ENCODE assay signal across 9 cellular contexts in genomic region chr13:91375119-91375729, GRCh38. TPM values are rescaled to one million over a fixed set of nuclear protein-coding genes. Genes with fewer than 3 reads are reported as not detected.
DNase-seq lines count a peak whose midpoint lies in the region; ATAC-seq, FAIRE-seq and TF ChIP-seq lines count a peak whose summit lies in the region.
"Had no signal": no experiment of that assay in that cellular context is flagged by ENCODE, and none has a peak within 500 bp of the region (broad histone marks: within the 10 kb centered on the region; RNA-seq: fewer than 3 reads in every experiment).

No MANE protein-coding gene starts in this region.

- H3K4me3 ChIP-seq in left ventricle myocardium inferior (no peak overlapping the region), H7 (ENCODE audit: insufficient read depth, low read depth, low read length) (no peak overlapping the region), mammary epithelial cell (replicated peaks in 1 of 3; ENCODE audit: insufficient read depth in 1 of 3, low read depth in 2 of 3, low read length in 3 of 3) (no peak overlapping the region), pancreas (no peak overlapping the region)

- H2AFZ ChIP-seq in mammary epithelial cell (ENCODE audit: low read depth, low read length): no peak overlapping the region

- DNase-seq in left ventricle myocardium inferior (no peak), left cardiac atrium (no peak), H7 (peak; percentile 14), mammary epithelial cell (no peak), pancreas (no peak), ureter (ENCODE audit: low spot score) (no peak)
- DNase-seq in stimulated activated CD4-positive, alpha-beta T cell treated with anti-CD3 and anti-CD28 coated beads, Interleukin-1b, Interleukin-23, amount 100 ng/mL, for 48 hours: no peak

- H3K9me3 ChIP-seq in left ventricle myocardium inferior (replicated peaks): no peaks in the 10 kb centered on the region
- no peaks in the 10 kb centered on the region for H3K9me3 ChIP-seq in mammary epithelial cell (replicated peaks; ENCODE audit: insufficient read depth, low read length)
- H3K9me3 ChIP-seq in pancreas: no peaks in the 10 kb centered on the region

- BruUV-seq in mammary epithelial cell (replicated peaks; lab: Mats Ljungman, UMichigan): no TSS peak

- no peak overlapping the region for H3K27ac ChIP-seq in left ventricle myocardium inferior (replicated peaks)
- no peak overlapping the region for H3K27ac ChIP-seq in mammary epithelial cell (ENCODE audit: insufficient read depth, low read depth, low read length)
- no peak overlapping the region for H3K27ac ChIP-seq in pancreas

- no peaks in the 10 kb centered on the region for H4K20me1 ChIP-seq in mammary epithelial cell (ENCODE audit: insufficient read depth, low read length)

- FAIRE-seq in pancreas (lab: Jason Lieb, UNC): no peak
- FAIRE-seq: frontal cortex had no signal

- H3K4me1 ChIP-seq in left ventricle myocardium inferior: no peaks in the 10 kb centered on the region
- no peaks in the 10 kb centered on the region for H3K4me1 ChIP-seq in mammary epithelial cell (ENCODE audit: insufficient read depth, low read length)
- H3K4me1 ChIP-seq in pancreas: no peaks in the 10 kb centered on the region

- no peaks in the 10 kb centered on the region for H3K27me3 ChIP-seq in left ventricle myocardium inferior (ENCODE audit: low read depth)
- no peaks in the 10 kb centered on the region for H3K27me3 ChIP-seq in H7 (ENCODE audit: control insufficient read depth, insufficient read depth, low read length)
- no peaks in the 10 kb centered on the region for H3K27me3 ChIP-seq in mammary epithelial cell (ENCODE audit: insufficient read depth, low read length)
- H3K27me3 ChIP-seq in pancreas: peaks cover 0 to 3% (median 0%) of the 10 kb centered on the region in 4 donors

- in situ Hi-C loops in mammary epithelial cell (cut with MboI; ENCODE audit: low sequenced_read_pairs in 2 of 2): loop anchor here in 1 of 2 donors (10.0 kb wide), 1 partner anchor 350 kb away; no protein-coding TSS in a partner anchor

- intact Hi-C loops in left ventricle myocardium inferior (cut with micrococcal nuclease): loop anchor here (10.0 kb wide), 1 partner anchor 350 kb away; no protein-coding TSS in a partner anchor
- intact Hi-C loops in left cardiac atrium (cut with DNase I): loop anchor here in 1 of 2 donors (10.0 kb wide), 1 partner anchor 350 kb away; no protein-coding TSS in a partner anchor
- intact Hi-C loops in mammary epithelial cell (cut with micrococcal nuclease): loop anchor here (1.0 to 2.0 kb wide), 3 partner anchors 32 to 347 kb away; no protein-coding TSS in a partner anchor
- intact Hi-C loops in pancreas (cut with DNase I): loop anchor here in 1 of 3 donors (10.0 kb wide), 1 partner anchor 350 kb away; no protein-coding TSS in a partner anchor

- H3K9ac ChIP-seq in mammary epithelial cell (ENCODE audit: insufficient read depth, low read length): no peak overlapping the region

- no peak overlapping the region for H3K4me2 ChIP-seq in mammary epithelial cell (ENCODE audit: insufficient read depth, low read depth, low read length)

- no peak for ATAC-seq in left cardiac atrium
- ATAC-seq in pancreas: peak in 3 of 4 donors; percentile 54 to 66 (median 55)

- CTCF ChIA-PET in mammary epithelial cell (lab: Charles Lee; ENCODE audit: low non-redundant PET): no interaction called here

- dilution Hi-C loops in mammary epithelial cell (cut with HindIII; ENCODE audit: low sequenced_read_pairs): no loop called here

- peak; percentile 41 for TF ChIP-seq CTCF in left ventricle myocardium inferior (IDR thresholded peaks at IDR 0.05; ENCODE audit: borderline replicate concordance)
- TF ChIP-seq CTCF in LNCAP (IDR thresholded peaks at IDR 0.05): peak; percentile 66
- peak; percentile 57 to 59 for TF ChIP-seq CTCF in mammary epithelial cell (conservative IDR thresholded peaks at IDR 0.05 in 1 of 2, IDR thresholded peaks at IDR 0.05 in 1 of 2; ENCODE audit: extremely low read depth in 1 of 2, insufficient read depth in 1 of 2, low read depth in 1 of 2, low read length in 2 of 2)
- TF ChIP-seq CTCF in pancreas (IDR thresholded peaks at IDR 0.05): peak in 1 of 4 donors; percentile 10

- 88% methylated on average over 4 of the region's 4 CpGs for WGBS in mammary epithelial cell (ENCODE audit: low coverage, missing lambda C conversion rate)
- WGBS in pancreas, 2 donors: 84 to 85% methylated on average over 4 of the region's 4 CpGs

- H3K79me2 ChIP-seq in mammary epithelial cell (ENCODE audit: insufficient read depth, low read length): no peaks in the 10 kb centered on the region

- H3K36me3 ChIP-seq in left ventricle myocardium inferior: no peaks in the 10 kb centered on the region
- H3K36me3 ChIP-seq in H7 (replicated peaks; ENCODE audit: control insufficient read depth, insufficient read depth, low read length): no peaks in the 10 kb centered on the region
- no peaks in the 10 kb centered on the region for H3K36me3 ChIP-seq in mammary epithelial cell (ENCODE audit: insufficient read depth, low read length)
- H3K36me3 ChIP-seq in pancreas: no peaks in the 10 kb centered on the region

RNA-seq across cellular contexts. Expression of gene GPC5, which starts 23.2 kb away (rescaled TPM):
- total RNA-seq in left ventricle myocardium inferior: 1.5 TPM
- 1 to 10 TPM; 1.8 to 3.0 TPM for total RNA-seq in left cardiac atrium
- 0.07 and 0.15 TPM in 2 replicates for total RNA-seq in H7 (2014; rRNA removed; shearing (Covaris generic))
- 1 to 10 TPM in 1 of 2 donors, not detected in 1; 1.2 TPM for total RNA-seq in mammary epithelial cell
- 0.03 TPM for polyA plus RNA-seq in mammary epithelial cell
- not detected for polyA minus RNA-seq in mammary epithelial cell
- total RNA-seq in pancreas: under 1 TPM in 2 of 6 donors, not detected in 4; 0.12 to 0.35 TPM
- under 1 TPM in 1 of 2 donors, not detected in 1; 0.35 TPM for polyA plus RNA-seq in pancreas
- total RNA-seq in ureter: 0.39 TPM

RNA-seq across cellular contexts. Expression of gene MIR17HG, which starts 27.7 kb away (rescaled TPM):
- 1.3 TPM for total RNA-seq in left ventricle myocardium inferior
- total RNA-seq in left cardiac atrium: 1 to 10 TPM; 1.7 to 2.6 TPM
- total RNA-seq in H7 (2014; rRNA removed; shearing (Covaris generic)): 19.6 and 22.2 TPM in 2 replicates
- total RNA-seq in mammary epithelial cell: 1 to 10 TPM; 4.0 to 5.2 TPM
- 0.59 TPM for polyA plus RNA-seq in mammary epithelial cell
- 8.6 TPM for polyA minus RNA-seq in mammary epithelial cell
- 1 to 10 TPM; 2.3 to 4.3 (median 3.1) TPM for total RNA-seq in pancreas
- 1 to 10 TPM; 4.1 to 6.0 TPM for polyA plus RNA-seq in pancreas
- total RNA-seq in ureter: 4.2 TPM

Comparison
In these comparisons a context has a peak if more than half of its experiments do, and no peak if none do; other contexts are left out.
1. ATAC-seq: peak in pancreas (3 of 4); none in left cardiac atrium (0 of 2).